ENCODE assay signal across 8 cellular contexts in the genomic region with DNA sequence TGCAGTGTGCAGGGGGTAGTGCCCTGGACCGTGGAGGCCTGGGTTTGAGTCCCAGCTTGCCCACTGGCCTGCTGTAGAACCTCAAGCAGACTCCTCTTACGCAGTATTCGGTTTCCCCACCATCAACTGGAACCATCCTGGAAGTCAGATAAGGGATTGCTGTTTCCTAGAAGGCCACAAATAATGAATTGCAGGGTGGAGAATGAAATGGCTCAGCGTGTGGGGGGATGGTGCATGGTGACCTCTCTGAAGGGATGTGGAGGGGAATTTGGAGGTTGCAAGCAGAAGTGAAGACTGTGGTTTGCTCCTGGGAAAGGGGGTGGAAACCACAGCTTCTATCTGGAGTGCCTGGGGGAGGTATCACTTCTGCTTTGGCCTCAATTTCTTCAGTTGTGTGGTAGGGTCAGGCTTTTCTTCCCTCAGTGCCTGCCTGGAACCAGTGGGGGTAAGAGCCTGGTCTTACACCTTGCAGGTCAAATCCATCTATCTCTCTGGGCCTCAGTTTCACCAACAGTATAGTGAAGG. TPM values are rescaled to one million over a fixed set of nuclear protein-coding genes. Genes with fewer than 3 reads are reported as not detected.
DNase-seq lines count a peak whose midpoint lies in the region; ATAC-seq and TF ChIP-seq lines count a peak whose summit lies in the region.

No MANE protein-coding gene starts in this region.

- H3K4me1 Mint-ChIP-seq in activated CD4-positive, alpha-beta T cell treated with anti-CD3 and anti-CD28 coated beads, Interleukin-2, amount 10 ng/mL, durations not matched to agents 7 days and 5 days = peaks cover 56% of the 10 kb centered on the region

- ATAC-seq in HG02642 (IDR thresholded peaks at IDR 0.05; ENCODE audit: poor library complexity, unreplicated experiment) = peak; percentile 82
- no peak for ATAC-seq in SK-N-SH treated with all-trans-retinoic acid at 6 μM for 48 hours

- H3K36me3 Mint-ChIP-seq in activated CD4-positive, alpha-beta T cell treated with anti-CD3 and anti-CD28 coated beads, Interleukin-2, amount 10 ng/mL, durations not matched to agents 7 days and 5 days (ENCODE audit: low read depth) = peaks cover 4% of the 10 kb centered on the region

- no peak for DNase-seq in activated CD4-positive, alpha-beta T cell treated with anti-CD3 and anti-CD28 coated beads, Interleukin-2, amount 10 ng/mL, durations not matched to agents 7 days and 5 days
- no peak for DNase-seq in activated CD4-positive, alpha-beta T cell treated with anti-CD3 and anti-CD28 coated beads, Interleukin-2, amount 50 U/mL, for 4 hours
- peak; percentile 17 for DNase-seq in NCI-H226
- peak; percentile 38 for DNase-seq in globus pallidus (ENCODE audit: low spot score)
- no peak for DNase-seq in dermis blood vessel endothelial cell
- DNase-seq in NCI-H748 treated with DMSO at 0.1 percent for 48 hours (lab: John Stamatoyannopoulos, UW) = no peak

- H3K9me3 Mint-ChIP-seq in activated CD4-positive, alpha-beta T cell treated with anti-CD3 and anti-CD28 coated beads, Interleukin-2, amount 10 ng/mL, durations not matched to agents 7 days and 5 days = no peaks in the 10 kb centered on the region

- H3K4me3 Mint-ChIP-seq in activated CD4-positive, alpha-beta T cell treated with anti-CD3 and anti-CD28 coated beads, Interleukin-2, amount 10 ng/mL, durations not matched to agents 7 days and 5 days = peak overlapping the region; percentile 69

- H3K27me3 Mint-ChIP-seq in activated CD4-positive, alpha-beta T cell treated with anti-CD3 and anti-CD28 coated beads, Interleukin-2, amount 10 ng/mL, durations not matched to agents 7 days and 5 days = no peaks in the 10 kb centered on the region

- POLR2A ChIA-PET in activated CD4-positive, alpha-beta T cell treated with anti-CD3 and anti-CD28 coated beads, Interleukin-2, amount 10 ng/mL, durations not matched to agents 7 days and 5 days (lab: Charles Lee) = no interaction called here

- peak overlapping the region; percentile 79 for H3K27ac Mint-ChIP-seq in activated CD4-positive, alpha-beta T cell treated with anti-CD3 and anti-CD28 coated beads, Interleukin-2, amount 10 ng/mL, durations not matched to agents 7 days and 5 days

- CTCF ChIA-PET in activated CD4-positive, alpha-beta T cell treated with anti-CD3 and anti-CD28 coated beads, Interleukin-2, amount 10 ng/mL, durations not matched to agents 7 days and 5 days (lab: Charles Lee) = interaction anchor here (1.2 to 2.4 kb wide), 2 partner anchors 32 to 105 kb away, joined by 3 to 7 read pairs; no protein-coding TSS in a partner anchor

TF ChIP-seq in SK-N-SH treated with all-trans-retinoic acid at 6 μM for 48 hours, 23 proteins besides CTCF, POLR2A, EP300 and RAD21:
- TF ChIP-seq, protein P1, sequence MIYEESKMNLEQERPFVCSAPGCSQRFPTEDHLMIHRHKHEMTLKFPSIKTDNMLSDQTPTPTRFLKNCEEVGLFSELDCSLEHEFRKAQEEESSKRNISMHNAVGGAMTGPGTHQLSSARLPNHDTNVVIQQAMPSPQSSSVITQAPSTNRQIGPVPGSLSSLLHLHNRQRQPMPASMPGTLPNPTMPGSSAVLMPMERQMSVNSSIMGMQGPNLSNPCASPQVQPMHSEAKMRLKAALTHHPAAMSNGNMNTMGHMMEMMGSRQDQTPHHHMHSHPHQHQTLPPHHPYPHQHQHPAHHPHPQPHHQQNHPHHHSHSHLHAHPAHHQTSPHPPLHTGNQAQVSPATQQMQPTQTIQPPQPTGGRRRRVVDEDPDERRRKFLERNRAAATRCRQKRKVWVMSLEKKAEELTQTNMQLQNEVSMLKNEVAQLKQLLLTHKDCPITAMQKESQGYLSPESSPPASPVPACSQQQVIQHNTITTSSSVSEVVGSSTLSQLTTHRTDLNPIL (CRISPR knock-in tag; IDR thresholded peaks at IDR 0.05; ENCODE audit: low read depth) = no peak

RNA-seq across cellular contexts. Expression of gene ADGRG5, which starts 1.7 kb away (rescaled TPM):
- 1 to 10 TPM; 5.9 to 6.6 TPM for total RNA-seq in activated CD4-positive, alpha-beta T cell treated with anti-CD3 and anti-CD28 coated beads, Interleukin-2, amount 10 ng/mL, durations not matched to agents 7 days and 5 days
- not detected in 2 replicates for total RNA-seq in dermis blood vessel endothelial cell

RNA-seq across cellular contexts. Expression of gene CCDC102A, which starts 7.8 kb away (rescaled TPM):
- total RNA-seq in activated CD4-positive, alpha-beta T cell treated with anti-CD3 and anti-CD28 coated beads, Interleukin-2, amount 10 ng/mL, durations not matched to agents 7 days and 5 days = 10 to 100 TPM in 1 of 2 experiments, 1 to 10 TPM in 1; 8.1 to 10.5 TPM
- 12.6 and 25.5 TPM in 2 replicates for total RNA-seq in dermis blood vessel endothelial cell

RNA-seq across cellular contexts. Expression of gene DOK4, which starts 57.9 kb away (rescaled TPM):
- 1 to 10 TPM; 2.3 to 2.7 TPM for total RNA-seq in activated CD4-positive, alpha-beta T cell treated with anti-CD3 and anti-CD28 coated beads, Interleukin-2, amount 10 ng/mL, durations not matched to agents 7 days and 5 days
- total RNA-seq in dermis blood vessel endothelial cell = 21.4 and 21.6 TPM in 2 replicates

Comparison
In these comparisons a context has a peak if more than half of its experiments do, and no peak if none do; other contexts are left out.
1. DNase-seq: peak in NCI-H226 (single experiment) and globus pallidus (single experiment); none in activated CD4-positive, alpha-beta T cell treated with anti-CD3 and anti-CD28 coated beads, Interleukin-2, amount 10 ng/mL, durations not matched to agents 7 days and 5 days (single experiment), activated CD4-positive, alpha-beta T cell treated with anti-CD3 and anti-CD28 coated beads, Interleukin-2, amount 50 U/mL, for 4 hours (0 of 2), dermis blood vessel endothelial cell (single experiment) and NCI-H748 treated with DMSO at 0.1 percent for 48 hours (single experiment).